Comparison of ENCODE assay signal across 8 cellular contexts in the genomic region with DNA sequence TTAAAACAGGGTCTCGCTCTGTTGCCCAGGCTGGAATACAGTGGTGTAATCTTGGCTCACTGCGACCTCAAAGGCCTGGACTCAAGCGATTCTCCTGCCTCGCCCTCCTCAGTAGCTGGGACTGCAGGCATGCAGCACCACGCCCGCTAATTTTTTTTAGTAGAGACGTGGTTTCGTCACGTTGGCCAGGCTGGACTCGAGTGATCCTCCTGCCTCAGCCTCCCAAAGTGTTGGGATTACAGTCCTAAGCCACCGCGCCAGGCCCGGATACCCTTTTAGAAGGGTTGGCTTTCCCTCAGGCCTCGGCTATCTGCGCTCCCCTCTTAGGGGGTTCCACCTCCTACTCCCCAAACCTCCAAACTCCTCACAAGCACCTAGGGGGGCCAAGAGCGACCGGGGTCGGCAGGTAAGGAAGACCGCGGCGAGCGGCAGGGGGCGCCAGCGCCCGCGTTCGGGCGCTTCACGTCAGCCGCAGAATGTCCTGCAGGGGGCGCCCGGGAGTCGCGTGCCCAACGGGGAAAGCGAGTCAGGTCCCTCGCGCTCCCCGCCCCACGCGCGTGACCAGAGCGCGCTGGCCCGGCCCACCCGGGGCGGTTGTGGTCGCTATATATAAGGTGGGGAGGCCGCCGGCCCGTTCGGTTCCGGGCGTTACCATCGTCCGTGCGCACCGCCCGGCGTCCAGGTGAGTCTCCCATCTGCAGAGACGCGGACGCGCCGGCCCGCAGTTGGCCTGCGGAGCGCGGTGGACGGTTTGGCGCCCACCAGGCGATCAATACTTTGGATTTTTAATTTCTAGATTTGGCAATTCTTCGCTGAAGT. TPM values are rescaled to one million over a fixed set of nuclear protein-coding genes. Genes with fewer than 3 reads are reported as not detected.
A peak's percentile ranks its signal among the peaks of the same experiment; 100 is the strongest.
DNase-seq lines count a peak whose midpoint lies in the region; ATAC-seq and TF ChIP-seq lines count a peak whose summit lies in the region.

No MANE protein-coding gene starts in this region.

- peak in 1 of 4 donors; percentile 62 for TF ChIP-seq POLR2A in upper lobe of left lung (IDR thresholded peaks at IDR 0.05)

- peaks cover 64% of the 10 kb centered on the region for H3K27me3 ChIP-seq in cardiac muscle cell
- no peaks in the 10 kb centered on the region for H3K27me3 ChIP-seq in upper lobe of left lung

- DNase-seq in RKO (ENCODE audit: low spot score) = peak; percentile 20
- DNase-seq in activated naive CD4-positive, alpha-beta T cell treated with anti-CD3 and anti-CD28 coated beads, Interleukin-2, amount 50 U/mL, for 16 hours = peak; percentile 85
- peak; percentile 66 to 75 for DNase-seq in cardiac muscle cell (ENCODE audit: low read depth in 1 of 2, low spot score in 1 of 2)
- peak; percentile 18 for DNase-seq in pons (ENCODE audit: low spot score)
- peak; percentile 79 to 97 for DNase-seq in upper lobe of left lung
- DNase-seq in NCI-H1092 treated with DMSO at 0.1 percent for 48 hours (lab: John Stamatoyannopoulos, UW) = no peak

- H3K4me1 ChIP-seq in cardiac muscle cell (ENCODE audit: low read depth) (no peaks in the 10 kb centered on the region), upper lobe of left lung (peaks cover 0 to 8% (median 4%) of the 10 kb centered on the region in 4 donors)

- H3K4me3 ChIP-seq in cardiac muscle cell (peak overlapping the region; percentile 32), upper lobe of left lung (peak overlapping the region in 3 of 4 donors; percentile 45 to 53 (median 51))

- H3K9me3 ChIP-seq in cardiac muscle cell (ENCODE audit: low read depth) (no peaks in the 10 kb centered on the region), upper lobe of left lung (no peaks in the 10 kb centered on the region)

- ATAC-seq in GM18502 (IDR thresholded peaks at IDR 0.05; ENCODE audit: poor library complexity, unreplicated experiment) (peak; percentile 70), HG03095 (IDR thresholded peaks at IDR 0.05; ENCODE audit: unreplicated experiment) (peak; percentile 87), upper lobe of left lung (ENCODE audit: low FRiP score in 2 of 2) (peak; percentile 92 to 97)

- 19 to 37% methylated on average over 30 to 60 of the region's 73 CpGs for WGBS in upper lobe of left lung, 2 donors

- TF ChIP-seq EP300 in upper lobe of left lung (IDR thresholded peaks at IDR 0.05) = no peak

- H3K36me3 ChIP-seq in cardiac muscle cell = no peaks in the 10 kb centered on the region
- no peaks in the 10 kb centered on the region for H3K36me3 ChIP-seq in upper lobe of left lung

- TF ChIP-seq CTCF in cardiac muscle cell (IDR thresholded peaks at IDR 0.05; ENCODE audit: low read depth, low read length) (peak; percentile 100), upper lobe of left lung (IDR thresholded peaks at IDR 0.05) (peak; percentile 87 to 99 (median 98))

- H3K27ac ChIP-seq in cardiac muscle cell (no peak overlapping the region), upper lobe of left lung (peak overlapping the region in 1 of 4 donors; percentile 51)

RNA-seq across cellular contexts. Expression of gene GATM, which starts 51.8 kb away (rescaled TPM):
- total RNA-seq in cardiac muscle cell = 50.0 and 76.5 TPM in 2 replicates
- 25.6 and 39.7 TPM in 2 replicates for polyA plus RNA-seq in cardiac muscle cell
- 10 to 100 TPM in 1 of 6 donors, 1 to 10 TPM in 5; 3.2 to 13.6 (median 6.6) TPM for total RNA-seq in upper lobe of left lung
